8 cellular contexts compared by ENCODE assay signal in the genomic region with DNA sequence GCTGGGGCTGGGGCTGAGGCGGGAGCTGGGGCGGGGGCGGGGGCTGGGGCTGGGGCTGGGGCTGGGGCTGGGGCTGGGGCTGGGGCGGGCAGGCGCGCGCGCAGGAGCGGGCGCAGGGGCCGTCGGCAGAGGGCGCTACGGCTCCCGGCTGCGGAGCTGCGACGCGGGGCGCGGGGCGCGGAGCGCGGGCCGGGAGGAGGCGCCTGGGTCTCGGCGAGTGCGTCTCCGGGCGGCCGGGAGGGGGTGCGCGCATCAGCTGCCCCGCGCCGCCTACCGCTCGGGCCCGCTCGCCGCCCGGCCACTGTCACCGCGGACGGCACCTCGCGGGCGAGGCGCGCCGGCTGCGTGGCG. TPM values are rescaled to one million over a fixed set of nuclear protein-coding genes. Genes with fewer than 3 reads are reported as not detected.
DNase-seq lines count a peak whose midpoint lies in the region; ATAC-seq, FAIRE-seq and TF ChIP-seq lines count a peak whose summit lies in the region.

No MANE protein-coding gene starts in this region.

- peaks cover 4% of the 10 kb centered on the region in 2 donors for H3K36me3 Mint-ChIP-seq in activated T-cell treated with anti-CD3 and anti-CD28 coated beads, Interleukin-2, amount 50 U/mL, for 72 hours (ENCODE audit: insufficient read depth in 2 of 2)

- no peaks in the 10 kb centered on the region for H3K4me1 ChIP-seq in GM23248 (ENCODE audit: insufficient read depth)
- peaks cover 11% of the 10 kb centered on the region for H3K4me1 ChIP-seq in vagina

- peak; percentile 89 to 91 for ATAC-seq in activated T-cell treated with anti-CD3 and anti-CD28 coated beads, Interleukin-2, amount 50 U/mL, for 72 hours (replicated peaks in 1 of 2)
- ATAC-seq in omental fat pad (ENCODE audit: low FRiP score): peak; percentile 85
- ATAC-seq in GM19463 (IDR thresholded peaks at IDR 0.05; ENCODE audit: unreplicated experiment): no peak

- H3K9me2 ChIP-seq in GM23248 (ENCODE audit: insufficient read depth): no peaks in the 10 kb centered on the region

- no peaks in the 10 kb centered on the region for H4K20me1 ChIP-seq in GM23248 (ENCODE audit: insufficient read depth)

- in situ Hi-C loops in GM23248 (cut with MboI): no loop called here

- H3K27me3 ChIP-seq in GM23248 (replicated peaks; ENCODE audit: insufficient read depth): peaks cover 30% of the 10 kb centered on the region
- H3K27me3 ChIP-seq in vagina: no peaks in the 10 kb centered on the region

- peaks cover 70% of the 10 kb centered on the region for H3K27me3 Mint-ChIP-seq in activated T-cell treated with anti-CD3 and anti-CD28 coated beads, Interleukin-2, amount 50 U/mL, for 72 hours (ENCODE audit: low read depth)

- TF ChIP-seq POLR2A in vagina (IDR thresholded peaks at IDR 0.05): no peak

- no peak for FAIRE-seq in D721Med (lab: Jason Lieb, UNC)

- H3K27ac ChIP-seq in GM23248 (no peak overlapping the region), vagina (no peak overlapping the region)

- no peaks in the 10 kb centered on the region for H3K36me3 ChIP-seq in GM23248 (ENCODE audit: low read depth)
- no peaks in the 10 kb centered on the region for H3K36me3 ChIP-seq in vagina

- H3K4me2 ChIP-seq in GM23248 (ENCODE audit: unreplicated experiment): no peak overlapping the region

- peak; percentile 39 for TF ChIP-seq CTCF in D721Med (IDR thresholded peaks at IDR 0.05; ENCODE audit: insufficient read depth, missing control alignments)
- TF ChIP-seq CTCF in foreskin fibroblast (IDR thresholded peaks at IDR 0.05; ENCODE audit: low read depth, low read length): no peak
- no peak for TF ChIP-seq CTCF in omental fat pad (IDR thresholded peaks at IDR 0.05)
- TF ChIP-seq CTCF in vagina (IDR thresholded peaks at IDR 0.05): no peak

- H3K9me3 ChIP-seq in GM23248 (ENCODE audit: low read depth): no peaks in the 10 kb centered on the region
- no peaks in the 10 kb centered on the region for H3K9me3 ChIP-seq in vagina

- H3K4me3 Mint-ChIP-seq in activated T-cell treated with anti-CD3 and anti-CD28 coated beads, Interleukin-2, amount 50 U/mL, for 72 hours: peak overlapping the region in 1 of 2 donors; percentile 54

- H3F3A ChIP-seq in GM23248 (ENCODE audit: insufficient read depth): peaks cover 11% of the 10 kb centered on the region; the same call in 1 of the 2 replicates

- intact Hi-C loops in vagina (cut with DNase I): no loop called here

- no peak overlapping the region for H3K9ac ChIP-seq in GM23248

- no peaks in the 10 kb centered on the region for H3K4me1 Mint-ChIP-seq in activated T-cell treated with anti-CD3 and anti-CD28 coated beads, Interleukin-2, amount 50 U/mL, for 72 hours (ENCODE audit: low read depth)

- no peaks in the 10 kb centered on the region for H3K79me2 ChIP-seq in GM23248 (ENCODE audit: insufficient read depth)

- H3K4me3 ChIP-seq in GM23248: peak overlapping the region; percentile 48; the same call in 1 of the 2 replicates
- peak overlapping the region in 1 of 2 donors; percentile 14 for H3K4me3 ChIP-seq in foreskin fibroblast (ENCODE audit: low read depth in 1 of 2, low read length in 2 of 2)
- peak overlapping the region in 1 of 2 donors; percentile 36 for H3K4me3 ChIP-seq in vagina

- 3 to 4% methylated on average over 5 to 6 of the region's 55 CpGs for WGBS in GM23248 (ENCODE audit: low coverage in 1 of 2, low lambda C conversion rate in 2 of 2, missing lambda C conversion rate in 2 of 2), 2 experiments

- no peak overlapping the region for H3K27ac Mint-ChIP-seq in activated T-cell treated with anti-CD3 and anti-CD28 coated beads, Interleukin-2, amount 50 U/mL, for 72 hours

- H3K9me3 Mint-ChIP-seq in activated T-cell treated with anti-CD3 and anti-CD28 coated beads, Interleukin-2, amount 50 U/mL, for 72 hours: peaks cover 4 to 5% of the 10 kb centered on the region in 2 donors

- DNase-seq in D721Med (ENCODE audit: insufficient read length, low spot score) (peak; percentile 38), GM23248 (peak; percentile 64), NCI-H526 (lab: John Stamatoyannopoulos, UW) (peak; percentile 51 to 93), foreskin fibroblast (peak; percentile 35 to 71), omental fat pad (ENCODE audit: low spot score) (no peak), vagina (ENCODE audit: extremely low spot score in 2 of 2) (no peak)
- DNase-seq in activated T-cell treated with anti-CD3 and anti-CD28 coated beads, Interleukin-2, amount 50 U/mL, for 72 hours: peak; percentile 70 to 79

- no peak overlapping the region for H2AFZ ChIP-seq in GM23248

RNA-seq across cellular contexts. Expression of gene MTUS2, which starts 0.4 kb away (rescaled TPM):
- total RNA-seq in GM23248 (2014; rRNA removed; shearing (Covaris generic)): 0.13 and 0.43 TPM in 2 replicates
- polyA plus RNA-seq in GM23248 (2016; fragmentation: Nextera tagmentation; extraction: Ambion mirVana): 0.62 and 0.74 TPM in 2 replicates
- total RNA-seq in activated T-cell treated with anti-CD3 and anti-CD28 coated beads, Interleukin-2, amount 50 U/mL, for 72 hours: under 1 TPM in 1 of 2 donors, not detected in 1; 0.02 TPM
- total RNA-seq in omental fat pad (1 to 10 TPM in 1 of 4 donors, under 1 TPM in 2, not detected in 1; 0.44 to 1.1 (median 0.48) TPM), vagina (0.74 TPM)

Comparison
In these comparisons a context has a peak if more than half of its experiments do, and no peak if none do; other contexts are left out.
1. DNase-seq: peak in D721Med (single experiment), GM23248 (single experiment), NCI-H526 (2 of 2), activated T-cell treated with anti-CD3 and anti-CD28 coated beads, Interleukin-2, amount 50 U/mL, for 72 hours (2 of 2) and foreskin fibroblast (2 of 2); none in omental fat pad (single experiment) and vagina (0 of 2).